In the genomic region with DNA sequence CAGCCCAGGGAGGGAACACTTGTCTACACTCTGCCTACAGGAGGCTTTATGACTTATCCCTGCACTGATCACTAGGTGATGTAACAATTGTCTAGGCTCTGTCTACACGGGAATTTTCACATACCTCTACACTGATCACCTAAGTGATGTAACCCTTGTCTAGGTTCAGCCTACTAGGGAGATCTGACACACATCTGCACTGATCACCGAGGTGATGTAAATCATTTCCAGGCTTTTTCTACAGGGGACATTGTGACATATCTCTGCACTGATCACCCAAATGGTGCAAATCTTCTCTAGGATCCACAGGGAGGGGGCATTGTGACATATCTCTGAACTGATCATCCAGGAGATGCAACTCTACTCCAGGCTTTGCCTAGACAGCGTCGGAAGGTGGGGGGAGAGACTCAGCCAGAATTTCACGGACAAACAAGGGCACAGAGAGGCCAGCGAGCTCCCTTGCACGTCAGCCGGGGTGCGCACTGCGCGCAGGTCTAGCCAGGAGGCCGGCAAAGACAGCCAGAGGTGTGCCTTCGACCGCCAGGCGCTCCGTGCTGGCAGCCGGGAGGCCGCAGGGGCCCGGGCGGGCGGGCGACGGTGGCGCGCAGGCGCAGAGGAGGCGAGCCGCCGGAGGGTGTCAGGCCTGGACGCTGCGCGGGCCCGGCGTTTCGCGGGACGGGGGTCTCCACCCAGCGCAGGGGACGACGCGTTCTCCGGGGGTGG, we compare ENCODE assay signal across 8 cellular contexts. TPM values are rescaled to one million over a fixed set of nuclear protein-coding genes. Genes with fewer than 3 reads are reported as not detected.
DNase-seq lines count a peak whose midpoint lies in the region; ATAC-seq and TF ChIP-seq lines count a peak whose summit lies in the region.

No MANE protein-coding gene starts in this region.

- CTCF ChIA-PET in CD4-positive, alpha-beta memory T cell (lab: Charles Lee; ENCODE audit: partially characterized antibody): interaction anchor here (1.1 kb wide), 1 partner anchor 157 kb away, joined by 3 read pairs; no protein-coding TSS in a partner anchor

- peak in 1 of 2 donors; percentile 51 for TF ChIP-seq POLR2A in thyroid gland (IDR thresholded peaks at IDR 0.05)

- peak overlapping the region; percentile 60; the same call in 1 of the 2 replicates for H3K9ac ChIP-seq in HUES64 (ENCODE audit: low read depth, low read length)
- no peak overlapping the region for H3K9ac ChIP-seq in neural progenitor cell

- peaks cover 12 to 38% (median 32%) of the 10 kb centered on the region in 8 donors for H3K9me3 Mint-ChIP-seq in CD4-positive, alpha-beta memory T cell
- peaks cover 47% of the 10 kb centered on the region for H3K9me3 Mint-ChIP-seq in neural progenitor cell

- H3K27me3 Mint-ChIP-seq in CD4-positive, alpha-beta memory T cell: peaks cover 0 to 2% of the 10 kb centered on the region in 2 donors
- peaks cover 32% of the 10 kb centered on the region for H3K27me3 Mint-ChIP-seq in neural progenitor cell (ENCODE audit: insufficient read depth, low read depth)

- WGBS in HUES64: 21% methylated on average over 37 of the region's 42 CpGs
- WGBS in thyroid gland, 2 donors: 29 to 36% methylated on average over 12 to 26 of the region's 42 CpGs

- no peak overlapping the region for H2AFZ ChIP-seq in neural progenitor cell (replicated peaks)

- POLR2A ChIA-PET in CD4-positive, alpha-beta memory T cell (lab: Charles Lee; ENCODE audit: partially characterized antibody): interaction anchor here (1.8 kb wide), 1 partner anchor 157 kb away, joined by 4 read pairs; no protein-coding TSS in a partner anchor

- DNase-seq in CD4-positive, alpha-beta memory T cell: peak; percentile 70 to 79 (median 78)
- DNase-seq in activated CD8-positive, alpha-beta memory T cell treated with anti-CD3 and anti-CD28 coated beads, Interleukin-2, amount 50 U/mL, for 4 hours: peak; percentile 72
- DNase-seq in fibroblast of gingiva (ENCODE audit: low read depth) (peak; percentile 24), neural progenitor cell (ENCODE audit: low spot score) (peak; percentile 82), thyroid gland (peak; percentile 80 to 81), NCI-H345 (lab: John Stamatoyannopoulos, UW) (no peak)

- TF ChIP-seq CTCF in neural progenitor cell (IDR thresholded peaks at IDR 0.05) (no peak), thyroid gland (IDR thresholded peaks at IDR 0.05) (peak in 1 of 6 experiments; percentile 22)

- H3K4me1 Mint-ChIP-seq in CD4-positive, alpha-beta memory T cell: peaks cover 6 to 24% (median 10%) of the 10 kb centered on the region in 4 donors
- H3K4me1 Mint-ChIP-seq in neural progenitor cell: peaks cover 7% of the 10 kb centered on the region

- H3K27ac ChIP-seq in CD4-positive, alpha-beta memory T cell (ENCODE audit: low read depth, low read length): peak overlapping the region; percentile 70
- H3K27ac ChIP-seq in HUES64 (ENCODE audit: low read depth, low read length): no peak overlapping the region
- H3K27ac ChIP-seq in neural progenitor cell: no peak overlapping the region
- peak overlapping the region in 2 of 3 donors; percentile 15 to 75 for H3K27ac ChIP-seq in thyroid gland

- no peaks in the 10 kb centered on the region for H3K9me3 ChIP-seq in CD4-positive, alpha-beta memory T cell (ENCODE audit: control insufficient read depth in 1 of 2, low read length in 2 of 2)
- H3K9me3 ChIP-seq in HUES64 (ENCODE audit: insufficient read depth, low read depth, low read length) (peaks cover 31% of the 10 kb centered on the region), neural progenitor cell (ENCODE audit: low read depth) (no peaks in the 10 kb centered on the region), thyroid gland (no peaks in the 10 kb centered on the region)

- no peaks in the 10 kb centered on the region for H3K27me3 ChIP-seq in CD4-positive, alpha-beta memory T cell (ENCODE audit: insufficient read depth, low read length)
- H3K27me3 ChIP-seq in HUES64 (ENCODE audit: insufficient read depth, low read length): peaks cover 7% of the 10 kb centered on the region
- H3K27me3 ChIP-seq in neural progenitor cell: peaks cover 10% of the 10 kb centered on the region
- no peaks in the 10 kb centered on the region for H3K27me3 ChIP-seq in thyroid gland

- H3K36me3 Mint-ChIP-seq in CD4-positive, alpha-beta memory T cell: peaks cover 0 to 20% of the 10 kb centered on the region in 2 donors
- peaks cover 7% of the 10 kb centered on the region for H3K36me3 Mint-ChIP-seq in neural progenitor cell

- H3K79me2 ChIP-seq in neural progenitor cell (ENCODE audit: low read depth): no peaks in the 10 kb centered on the region

- H3K4me2 ChIP-seq in neural progenitor cell: peak overlapping the region; percentile 18

- peak overlapping the region; percentile 79 to 97 (median 86) for H3K4me3 Mint-ChIP-seq in CD4-positive, alpha-beta memory T cell
- peak overlapping the region; percentile 89 for H3K4me3 Mint-ChIP-seq in neural progenitor cell

- H3K4me3 ChIP-seq in CD4-positive, alpha-beta memory T cell (ENCODE audit: low read length in 2 of 2): peak overlapping the region in 1 of 2 donors; percentile 49
- H3K4me3 ChIP-seq in HUES64 (ENCODE audit: low read length) (peak overlapping the region; percentile 50), neural progenitor cell (no peak overlapping the region), thyroid gland (replicated peaks in 1 of 3) (peak overlapping the region in 1 of 3 donors; percentile 10)

- peaks cover 6% of the 10 kb centered on the region for H3K4me1 ChIP-seq in CD4-positive, alpha-beta memory T cell (ENCODE audit: insufficient read depth, low read length)
- no peaks in the 10 kb centered on the region for H3K4me1 ChIP-seq in HUES64 (ENCODE audit: insufficient read depth, low read length)
- no peaks in the 10 kb centered on the region for H3K4me1 ChIP-seq in neural progenitor cell
- peaks cover 0 to 3% of the 10 kb centered on the region in 2 donors for H3K4me1 ChIP-seq in thyroid gland

- no peaks in the 10 kb centered on the region for H4K20me1 ChIP-seq in neural progenitor cell (ENCODE audit: low read depth)

- peak overlapping the region; percentile 81 to 98 (median 96) for H3K27ac Mint-ChIP-seq in CD4-positive, alpha-beta memory T cell
- H3K27ac Mint-ChIP-seq in neural progenitor cell: peak overlapping the region; percentile 71

- H3F3A ChIP-seq in neural progenitor cell (ENCODE audit: low read depth): no peaks in the 10 kb centered on the region

- intact Hi-C loops in CD4-positive, alpha-beta memory T cell (cut with micrococcal nuclease): loop anchor here (1.0 kb wide), 1 partner anchor 47 kb away; a partner anchor contains a TSS
- intact Hi-C loops in thyroid gland (cut with DNase I): no loop called here

- H3K36me3 ChIP-seq in CD4-positive, alpha-beta memory T cell (ENCODE audit: insufficient read depth, low read length): no peaks in the 10 kb centered on the region
- no peaks in the 10 kb centered on the region for H3K36me3 ChIP-seq in HUES64 (ENCODE audit: insufficient read depth, low read length)
- no peaks in the 10 kb centered on the region for H3K36me3 ChIP-seq in neural progenitor cell
- H3K36me3 ChIP-seq in thyroid gland: no peaks in the 10 kb centered on the region

- ATAC-seq in GM18909 (IDR thresholded peaks at IDR 0.05; ENCODE audit: poor library complexity, unreplicated experiment): no peak

RNA-seq across cellular contexts. Expression of a gene that starts 46.9 kb away (rescaled TPM):
- total RNA-seq in CD4-positive, alpha-beta memory T cell: 10 to 100 TPM; 42.6 to 43.6 TPM
- 10 to 100 TPM; 33.3 to 55.9 TPM for polyA plus RNA-seq in CD4-positive, alpha-beta memory T cell
- polyA plus RNA-seq in HUES64 (2013, experiment 1 of 2): 98.8 TPM
- polyA plus RNA-seq in HUES64 (2013, experiment 2 of 2): 83.2 TPM
- total RNA-seq in neural progenitor cell (ENCODE audit: low replicate concordance): 22.1 and 38.9 TPM in 2 replicates
- total RNA-seq in thyroid gland: 10 to 100 TPM; 25.9 to 56.4 (median 35.6) TPM

Comparison
In these comparisons a context has a peak if more than half of its experiments do, and no peak if none do; other contexts are left out.
1. H3K27ac ChIP-seq: peak in CD4-positive, alpha-beta memory T cell (single experiment) and thyroid gland (2 of 3); none in HUES64 (single experiment) and neural progenitor cell (single experiment).